ENCODE assay signal across 15 cellular contexts in genomic region chr17:40427002-40427491, GRCh38. TPM values are rescaled to one million over a fixed set of nuclear protein-coding genes. Genes with fewer than 3 reads are reported as not detected.
DNase-seq lines count a peak whose midpoint lies in the region; ATAC-seq and TF ChIP-seq lines count a peak whose summit lies in the region.
"Had no signal": no experiment of that assay in that cellular context is flagged by ENCODE, and none has a peak within 500 bp of the region (broad histone marks: within the 10 kb centered on the region; RNA-seq: fewer than 3 reads in every experiment).

No MANE protein-coding gene starts in this region.

- H3K4me3 Mint-ChIP-seq in CD8-positive, alpha-beta memory T cell: peak overlapping the region in 5 of 7 donors; percentile 2 to 66 (median 22)
- no peak overlapping the region for H3K4me3 Mint-ChIP-seq in activated CD4-positive, alpha-beta memory T cell treated with anti-CD3 and anti-CD28 coated beads for 36 hours
- H3K4me3 Mint-ChIP-seq in endodermal cell: no peak overlapping the region
- H3K4me3 Mint-ChIP-seq: memory B cell, neural crest cell had no signal

- POLR2A ChIA-PET in CD8-positive, alpha-beta memory T cell (lab: Charles Lee): interaction anchor here (0.5 to 2.1 kb wide), 4 partner anchors 9 to 167 kb away, joined by 3 to 10 read pairs (median 3); partner anchors contain the start of gene TOP2A
- POLR2A ChIA-PET in activated CD4-positive, alpha-beta memory T cell treated with anti-CD3 and anti-CD28 coated beads for 36 hours (lab: Charles Lee): interaction anchor here (0.9 to 1.1 kb wide), 2 partner anchors 9 to 16 kb away, joined by 4 to 6 read pairs; partner anchors contain the start of genes IGFBP4 and TOP2A

- no peaks in the 10 kb centered on the region for H3K9me3 ChIP-seq in BE2C
- H3K9me3 ChIP-seq in CD8-positive, alpha-beta memory T cell (ENCODE audit: low read length): no peaks in the 10 kb centered on the region
- H3K9me3 ChIP-seq in endodermal cell (ENCODE audit: control insufficient read depth, low read length): no peaks in the 10 kb centered on the region
- no peaks in the 10 kb centered on the region for H3K9me3 ChIP-seq in aorta (ENCODE audit: control insufficient read depth, low read length)
- H3K9me3 ChIP-seq: sigmoid colon had no signal

- H3K4me3 ChIP-seq in BE2C (ENCODE audit: low read depth, low read length): no peak overlapping the region
- peak overlapping the region; percentile 11 for H3K4me3 ChIP-seq in CD8-positive, alpha-beta memory T cell (ENCODE audit: low read length)
- H3K4me3 ChIP-seq in endodermal cell (ENCODE audit: low read length): no peak overlapping the region
- H3K4me3 ChIP-seq in aorta (ENCODE audit: low read length in 2 of 2): no peak overlapping the region
- H3K4me3 ChIP-seq: sigmoid colon had no signal

- H3K4me1 ChIP-seq in BE2C (no peaks in the 10 kb centered on the region), endodermal cell (ENCODE audit: control insufficient read depth, insufficient read depth, low read length) (no peaks in the 10 kb centered on the region), aorta (ENCODE audit: control insufficient read depth in 1 of 2, insufficient read depth in 2 of 2, low read length in 2 of 2) (no peaks in the 10 kb centered on the region)
- H3K4me1 ChIP-seq in CD8-positive, alpha-beta memory T cell (ENCODE audit: insufficient read depth, low read length): peaks cover 29% of the 10 kb centered on the region

- H3K27me3 Mint-ChIP-seq in CD8-positive, alpha-beta memory T cell: peaks cover 0 to 6% of the 10 kb centered on the region in 2 donors
- no peaks in the 10 kb centered on the region for H3K27me3 Mint-ChIP-seq in activated CD4-positive, alpha-beta memory T cell treated with anti-CD3 and anti-CD28 coated beads for 36 hours
- peaks cover 5% of the 10 kb centered on the region for H3K27me3 Mint-ChIP-seq in endodermal cell (ENCODE audit: insufficient read depth)

- DNase-seq in BE2C (no peak), endodermal cell (no peak), caudate nucleus (lab: John Stamatoyannopoulos, UW) (no peak), aorta (no peak), DMS 273 (lab: John Stamatoyannopoulos, UW; ENCODE audit: unreplicated experiment) (no peak)
- peak in 1 of 5 donors; percentile 54 for DNase-seq in CD8-positive, alpha-beta memory T cell
- peak; percentile 30 for DNase-seq in activated CD4-positive, alpha-beta memory T cell treated with anti-CD3 and anti-CD28 coated beads for 36 hours
- DNase-seq: cerebellar nuclear complex; MV-4-11; NCI-H69; sigmoid colon; stimulated activated CD4-positive, alpha-beta T cell treated with anti-CD3 and anti-CD28 coated beads, Interleukin-4, amount 100 ng/mL, for 24 hours had no signal

- no peaks in the 10 kb centered on the region for H3K9me3 Mint-ChIP-seq in CD8-positive, alpha-beta memory T cell
- H3K9me3 Mint-ChIP-seq in activated CD4-positive, alpha-beta memory T cell treated with anti-CD3 and anti-CD28 coated beads for 36 hours: no peaks in the 10 kb centered on the region
- peaks cover 7% of the 10 kb centered on the region for H3K9me3 Mint-ChIP-seq in endodermal cell
- H3K9me3 Mint-ChIP-seq: memory B cell had no signal

- no peaks in the 10 kb centered on the region for H3K27me3 ChIP-seq in BE2C
- no peaks in the 10 kb centered on the region for H3K27me3 ChIP-seq in CD8-positive, alpha-beta memory T cell (ENCODE audit: insufficient read depth, low read length, poor library complexity, severe bottlenecking)
- H3K27me3 ChIP-seq in endodermal cell (ENCODE audit: control insufficient read depth, insufficient read depth, low read length, poor library complexity, severe bottlenecking): no peaks in the 10 kb centered on the region
- no peaks in the 10 kb centered on the region for H3K27me3 ChIP-seq in aorta (ENCODE audit: control insufficient read depth in 1 of 2, insufficient read depth in 2 of 2, low read length in 1 of 2)
- H3K27me3 ChIP-seq: sigmoid colon had no signal

- TF ChIP-seq CTCF in BE2C (IDR thresholded peaks at IDR 0.05; ENCODE audit: low read depth, low read length) (peak; percentile 10; the same call in 1 of the 2 replicates), endodermal cell (conservative IDR thresholded peaks at IDR 0.05) (peak; percentile 29)

- CTCF ChIA-PET in CD8-positive, alpha-beta memory T cell (lab: Charles Lee): interaction anchor here (0.9 to 3.6 kb wide), 9 partner anchors 10 to 137 kb away, joined by 3 to 20 read pairs (median 4); partner anchors contain the start of genes IGFBP4 and TOP2A
- CTCF ChIA-PET in activated CD4-positive, alpha-beta memory T cell treated with anti-CD3 and anti-CD28 coated beads for 36 hours (lab: Charles Lee): interaction anchor here (0.7 to 3.6 kb wide), 10 partner anchors 9 to 133 kb away, joined by 3 to 41 read pairs (median 7); partner anchors contain the start of genes IGFBP4 and TOP2A

- H3K9ac ChIP-seq in endodermal cell (ENCODE audit: extremely low read depth, low read length, poor library complexity, severe bottlenecking): no peak overlapping the region

- peak overlapping the region in 6 of 8 donors; percentile 3 to 81 (median 17) for H3K27ac Mint-ChIP-seq in CD8-positive, alpha-beta memory T cell
- H3K27ac Mint-ChIP-seq in activated CD4-positive, alpha-beta memory T cell treated with anti-CD3 and anti-CD28 coated beads for 36 hours: peak overlapping the region; percentile 2
- H3K27ac Mint-ChIP-seq in endodermal cell: no peak overlapping the region

- intact Hi-C loops in activated CD4-positive, alpha-beta memory T cell treated with anti-CD3 and anti-CD28 coated beads for 36 hours (cut with micrococcal nuclease): loop anchor here (1.0 kb wide), 1 partner anchor 9 kb away; no protein-coding TSS in a partner anchor
- intact Hi-C loops in aorta (cut with DNase I): no loop called here

- no peaks in the 10 kb centered on the region for H3K36me3 Mint-ChIP-seq in CD8-positive, alpha-beta memory T cell
- no peaks in the 10 kb centered on the region for H3K36me3 Mint-ChIP-seq in activated CD4-positive, alpha-beta memory T cell treated with anti-CD3 and anti-CD28 coated beads for 36 hours
- H3K36me3 Mint-ChIP-seq in endodermal cell (ENCODE audit: low read depth): no peaks in the 10 kb centered on the region
- H3K36me3 Mint-ChIP-seq: memory B cell had no signal

- peaks cover 25 to 29% (median 29%) of the 10 kb centered on the region in 3 donors for H3K4me1 Mint-ChIP-seq in CD8-positive, alpha-beta memory T cell
- H3K4me1 Mint-ChIP-seq in activated CD4-positive, alpha-beta memory T cell treated with anti-CD3 and anti-CD28 coated beads for 36 hours (ENCODE audit: low read depth): peaks cover 28% of the 10 kb centered on the region
- peaks cover 11% of the 10 kb centered on the region for H3K4me1 Mint-ChIP-seq in endodermal cell
- H3K4me1 Mint-ChIP-seq: memory B cell had no signal

- no peak for ATAC-seq in aorta (ENCODE audit: low FRiP score)
- no peak for ATAC-seq in GM19035 (IDR thresholded peaks at IDR 0.05; ENCODE audit: unreplicated experiment)

- no peak overlapping the region for H3K27ac ChIP-seq in CD8-positive, alpha-beta memory T cell (ENCODE audit: low read depth, low read length)
- H3K27ac ChIP-seq in endodermal cell (ENCODE audit: low read depth, low read length): no peak overlapping the region
- no peak overlapping the region for H3K27ac ChIP-seq in caudate nucleus (ENCODE audit: low read depth, low read length)
- H3K27ac ChIP-seq in aorta (ENCODE audit: low read depth in 1 of 2, low read length in 2 of 2): no peak overlapping the region
- H3K27ac ChIP-seq: sigmoid colon had no signal

- no peaks in the 10 kb centered on the region for H3K36me3 ChIP-seq in BE2C
- H3K36me3 ChIP-seq in CD8-positive, alpha-beta memory T cell (ENCODE audit: insufficient read depth, low read length): no peaks in the 10 kb centered on the region
- H3K36me3 ChIP-seq in endodermal cell (ENCODE audit: control insufficient read depth, insufficient read depth, low read length): no peaks in the 10 kb centered on the region
- no peaks in the 10 kb centered on the region for H3K36me3 ChIP-seq in aorta (ENCODE audit: control insufficient read depth in 1 of 2, insufficient read depth in 2 of 2, low read length in 1 of 2)
- H3K36me3 ChIP-seq: sigmoid colon had no signal

RNA-seq across cellular contexts. Expression of gene TOP2A, which starts 9.4 kb away (rescaled TPM):
- 17.6 TPM for polyA plus RNA-seq in BE2C (2012; ENCODE audit: insufficient read depth, insufficient read length, low read depth)
- total RNA-seq in CD8-positive, alpha-beta memory T cell: 100 to 1,000 TPM; 138 to 143 TPM
- 0.86 TPM for polyA plus RNA-seq in CD8-positive, alpha-beta memory T cell
- 100 to 1,000 TPM; 301 to 311 TPM for total RNA-seq in activated CD4-positive, alpha-beta memory T cell treated with anti-CD3 and anti-CD28 coated beads for 36 hours
- 100 to 1,000 TPM; 173 to 246 TPM for total RNA-seq in endodermal cell
- polyA plus RNA-seq in endodermal cell (2013, experiment 1 of 2): 353 TPM
- 358 TPM for polyA plus RNA-seq in endodermal cell (2013, experiment 2 of 2)
- total RNA-seq in aorta: 1 to 10 TPM; 1.8 to 4.4 TPM
- polyA plus RNA-seq in aorta: 1 to 10 TPM in 1 of 2 donors, under 1 TPM in 1; 0.25 to 2.1 TPM

RNA-seq across cellular contexts. Expression of gene IGFBP4, which starts 16.2 kb away (rescaled TPM):
- 262 TPM for polyA plus RNA-seq in BE2C (2012; ENCODE audit: insufficient read depth, insufficient read length, low read depth)
- 1 to 10 TPM; 3.0 to 3.2 TPM for total RNA-seq in CD8-positive, alpha-beta memory T cell
- polyA plus RNA-seq in CD8-positive, alpha-beta memory T cell: 21.4 TPM
- total RNA-seq in activated CD4-positive, alpha-beta memory T cell treated with anti-CD3 and anti-CD28 coated beads for 36 hours: 10 to 100 TPM; 14.6 to 15.5 TPM
- total RNA-seq in endodermal cell (10 to 100 TPM; 58.3 to 69.0 TPM), aorta (1,000 to 10,000 TPM in 1 of 2 donors, 100 to 1,000 TPM in 1; 799 to 1,001 TPM)
- polyA plus RNA-seq in endodermal cell (2013, experiment 1 of 2): 39.9 TPM
- 38.5 TPM for polyA plus RNA-seq in endodermal cell (2013, experiment 2 of 2)
- polyA plus RNA-seq in aorta: 100 to 1,000 TPM in 1 of 2 donors, 10 to 100 TPM in 1; 99.2 to 457 TPM

Comparison
In these comparisons a context has a peak if more than half of its experiments do, and no peak if none do; other contexts are left out.
1. H3K4me3 Mint-ChIP-seq: peak in CD8-positive, alpha-beta memory T cell (5 of 7); none in activated CD4-positive, alpha-beta memory T cell treated with anti-CD3 and anti-CD28 coated beads for 36 hours (single experiment) and endodermal cell (single experiment).
2. RNA of gene TOP2A, which starts 9.4 kb away (total RNA-seq): 301 to 311 TPM in activated CD4-positive, alpha-beta memory T cell treated with anti-CD3 and anti-CD28 coated beads for 36 hours, 173 to 246 TPM in endodermal cell and 138 to 143 TPM in CD8-positive, alpha-beta memory T cell; 1.8 to 4.4 TPM in aorta; every median in the first group is over 10 times any median in the second.
3. RNA of gene IGFBP4, which starts 16.2 kb away (total RNA-seq): 799 to 1,001 TPM in aorta; 58.3 to 69.0 TPM in endodermal cell, 14.6 to 15.5 TPM in activated CD4-positive, alpha-beta memory T cell treated with anti-CD3 and anti-CD28 coated beads for 36 hours and 3.0 to 3.2 TPM in CD8-positive, alpha-beta memory T cell; every median in the first group is over 10 times any median in the second.